Comparison of ENCODE assay signal across 21 cellular contexts in genomic region chr4:2102045-2102883, GRCh38.
"Had no signal": no experiment of that assay in that cellular context is flagged by ENCODE, and none has a peak within 500 bp of the region (broad histone marks: within the 10 kb centered on the region; RNA-seq: fewer than 3 reads in every experiment).

No MANE protein-coding gene starts in this region.

- ATAC-seq: gastrocnemius medialis, left cardiac atrium, left ventricle myocardium superior had no signal

- DNase-seq: effector CD4-positive, alpha-beta T cell; gastrocnemius medialis; glutamatergic neuron; immature natural killer cell; left cardiac atrium; left ventricle myocardium superior; mesenchymal stem cell; naive B cell; nephron progenitor cell; sigmoid colon; small intestine; stimulated activated CD4-positive, alpha-beta T cell treated with anti-CD3 and anti-CD28 coated beads, Interleukin-12 subunit alpha, Interleukin-12 subunit beta, amount 100 ng/mL, for 4 hours; stimulated activated naive CD4-positive, alpha-beta T cell; stomach; substantia nigra; transverse colon had no signal

- H3K9me3 ChIP-seq: neutrophil had no signal

- H3K4me3 ChIP-seq: coronary artery, gastrocnemius medialis, lung, right atrium auricular region, sigmoid colon, stomach, thoracic aorta, transverse colon had no signal

- H3K36me3 ChIP-seq: gastrocnemius medialis, neutrophil, right atrium auricular region, sigmoid colon, stomach, thoracic aorta, transverse colon had no signal

- H3K4me1 ChIP-seq: gastrocnemius medialis, right atrium auricular region, sigmoid colon, stomach, transverse colon had no signal

- H3K27ac Mint-ChIP-seq: immature natural killer cell, nephron progenitor cell had no signal

- H3K27me3 ChIP-seq: gastrocnemius medialis, right atrium auricular region, sigmoid colon, stomach, transverse colon had no signal

- H3K4me1 Mint-ChIP-seq: immature natural killer cell, nephron progenitor cell had no signal

- H3K4me3 Mint-ChIP-seq: immature natural killer cell, naive B cell, nephron progenitor cell had no signal

- H3K27ac ChIP-seq: coronary artery, gastrocnemius medialis, neutrophil, right atrium auricular region, sigmoid colon, stomach, thoracic aorta, transverse colon had no signal
